Comparison of ENCODE assay signal across 22 cellular contexts in genomic region chr20:5551621-5552020, GRCh38. TPM values are rescaled to one million over a fixed set of nuclear protein-coding genes. Genes with fewer than 3 reads are reported as not detected.
DNase-seq lines count a peak whose midpoint lies in the region; ATAC-seq and TF ChIP-seq lines count a peak whose summit lies in the region.
"Had no signal": no experiment of that assay in that cellular context is flagged by ENCODE, and none has a peak within 500 bp of the region (broad histone marks: within the 10 kb centered on the region; RNA-seq: fewer than 3 reads in every experiment).

No MANE protein-coding gene starts in this region.

- no peak overlapping the region for H3K4me3 Mint-ChIP-seq in activated naive CD4-positive, alpha-beta T cell treated with anti-CD3 and anti-CD28 coated beads, Interleukin-2, amount 50 U/mL, for 24 hours
- no peak overlapping the region for H3K4me3 Mint-ChIP-seq in activated naive CD4-positive, alpha-beta T cell treated with anti-CD3 and anti-CD28 coated beads, Interleukin-2, amount 10 ng/mL, durations not matched to agents 7 days and 5 days
- no peak overlapping the region for H3K4me3 Mint-ChIP-seq in CD8-positive, alpha-beta T cell
- H3K4me3 Mint-ChIP-seq in central memory CD8-positive, alpha-beta T cell: no peak overlapping the region
- H3K4me3 Mint-ChIP-seq in memory B cell: no peak overlapping the region
- peak overlapping the region in 1 of 10 donors; percentile 4 for H3K4me3 Mint-ChIP-seq in naive thymus-derived CD8-positive, alpha-beta T cell
- H3K4me3 Mint-ChIP-seq: GM23338 had no signal

- peaks cover 27% of the 10 kb centered on the region for H3K36me3 ChIP-seq in CD8-positive, alpha-beta T cell (ENCODE audit: insufficient read depth, low read length)
- H3K36me3 ChIP-seq in SJCRH30: peaks cover 20% of the 10 kb centered on the region

- no peaks in the 10 kb centered on the region for H3K9me3 Mint-ChIP-seq in activated naive CD4-positive, alpha-beta T cell treated with anti-CD3 and anti-CD28 coated beads, Interleukin-2, amount 50 U/mL, for 24 hours
- no peaks in the 10 kb centered on the region for H3K9me3 Mint-ChIP-seq in activated naive CD4-positive, alpha-beta T cell treated with anti-CD3 and anti-CD28 coated beads, Interleukin-2, amount 10 ng/mL, durations not matched to agents 7 days and 5 days
- H3K9me3 Mint-ChIP-seq in CD8-positive, alpha-beta T cell: no peaks in the 10 kb centered on the region
- H3K9me3 Mint-ChIP-seq in central memory CD8-positive, alpha-beta T cell: no peaks in the 10 kb centered on the region
- no peaks in the 10 kb centered on the region for H3K9me3 Mint-ChIP-seq in memory B cell
- no peaks in the 10 kb centered on the region for H3K9me3 Mint-ChIP-seq in naive thymus-derived CD8-positive, alpha-beta T cell
- H3K9me3 Mint-ChIP-seq: GM23338 had no signal

- no peaks in the 10 kb centered on the region for H3K27me3 Mint-ChIP-seq in activated naive CD4-positive, alpha-beta T cell treated with anti-CD3 and anti-CD28 coated beads, Interleukin-2, amount 50 U/mL, for 24 hours
- no peaks in the 10 kb centered on the region for H3K27me3 Mint-ChIP-seq in activated naive CD4-positive, alpha-beta T cell treated with anti-CD3 and anti-CD28 coated beads, Interleukin-2, amount 10 ng/mL, durations not matched to agents 7 days and 5 days
- H3K27me3 Mint-ChIP-seq in CD8-positive, alpha-beta T cell (ENCODE audit: low read depth): no peaks in the 10 kb centered on the region
- no peaks in the 10 kb centered on the region for H3K27me3 Mint-ChIP-seq in central memory CD8-positive, alpha-beta T cell
- H3K27me3 Mint-ChIP-seq in memory B cell: no peaks in the 10 kb centered on the region
- H3K27me3 Mint-ChIP-seq in naive thymus-derived CD8-positive, alpha-beta T cell: no peaks in the 10 kb centered on the region

- H3K4me1 ChIP-seq in CD8-positive, alpha-beta T cell (ENCODE audit: insufficient read depth, low read length): no peaks in the 10 kb centered on the region
- peaks cover 4% of the 10 kb centered on the region; the same call in 1 of the 2 replicates for H3K4me1 ChIP-seq in SJCRH30

- peaks cover 26% of the 10 kb centered on the region for H3K4me1 Mint-ChIP-seq in activated naive CD4-positive, alpha-beta T cell treated with anti-CD3 and anti-CD28 coated beads, Interleukin-2, amount 50 U/mL, for 24 hours
- peaks cover 15% of the 10 kb centered on the region for H3K4me1 Mint-ChIP-seq in activated naive CD4-positive, alpha-beta T cell treated with anti-CD3 and anti-CD28 coated beads, Interleukin-2, amount 10 ng/mL, durations not matched to agents 7 days and 5 days
- H3K4me1 Mint-ChIP-seq in CD8-positive, alpha-beta T cell (ENCODE audit: low read depth): peaks cover 10% of the 10 kb centered on the region
- peaks cover 8% of the 10 kb centered on the region for H3K4me1 Mint-ChIP-seq in central memory CD8-positive, alpha-beta T cell
- H3K4me1 Mint-ChIP-seq in memory B cell: peaks cover 7% of the 10 kb centered on the region
- H3K4me1 Mint-ChIP-seq in naive thymus-derived CD8-positive, alpha-beta T cell: peaks cover 4 to 32% (median 12%) of the 10 kb centered on the region in 4 donors

- no peak overlapping the region for H3K27ac ChIP-seq in CD8-positive, alpha-beta T cell (ENCODE audit: low read depth, low read length)
- H3K27ac ChIP-seq in SJCRH30: no peak overlapping the region
- H3K27ac ChIP-seq: C4-2B, HL-60 had no signal

- POLR2A ChIA-PET in CD8-positive, alpha-beta T cell (lab: Charles Lee): interaction anchor here (1.4 kb wide), 1 partner anchor 16 kb away, joined by 4 read pairs; no protein-coding TSS in a partner anchor
- POLR2A ChIA-PET in naive thymus-derived CD8-positive, alpha-beta T cell (lab: Charles Lee): no interaction called here

- H3K27ac Mint-ChIP-seq in activated naive CD4-positive, alpha-beta T cell treated with anti-CD3 and anti-CD28 coated beads, Interleukin-2, amount 50 U/mL, for 24 hours: peak overlapping the region; percentile 6
- no peak overlapping the region for H3K27ac Mint-ChIP-seq in activated naive CD4-positive, alpha-beta T cell treated with anti-CD3 and anti-CD28 coated beads, Interleukin-2, amount 10 ng/mL, durations not matched to agents 7 days and 5 days
- H3K27ac Mint-ChIP-seq in CD8-positive, alpha-beta T cell: peak overlapping the region; percentile 4
- H3K27ac Mint-ChIP-seq in central memory CD8-positive, alpha-beta T cell (ENCODE audit: low read depth): peak overlapping the region; percentile 47
- peak overlapping the region; percentile 67 for H3K27ac Mint-ChIP-seq in memory B cell
- H3K27ac Mint-ChIP-seq in naive thymus-derived CD8-positive, alpha-beta T cell: peak overlapping the region in 2 of 10 donors; percentile 49 to 52
- H3K27ac Mint-ChIP-seq: GM23338 had no signal

- no peak overlapping the region for H3K4me3 ChIP-seq in CD8-positive, alpha-beta T cell (ENCODE audit: low read depth, low read length)
- H3K4me3 ChIP-seq in SJCRH30: no peak overlapping the region
- H3K4me3 ChIP-seq: GM23338, MG63 had no signal

- intact Hi-C loops in CD8-positive, alpha-beta T cell (cut with DNase I, micrococcal nuclease): no loop called here

- no peak for DNase-seq in activated naive CD4-positive, alpha-beta T cell treated with anti-CD3 and anti-CD28 coated beads, Interleukin-2, amount 10 ng/mL, durations not matched to agents 7 days and 5 days
- DNase-seq in CD8-positive, alpha-beta T cell: no peak
- no peak for DNase-seq in central memory CD8-positive, alpha-beta T cell (ENCODE audit: low spot score in 2 of 2)
- no peak for DNase-seq in memory B cell (ENCODE audit: low spot score in 2 of 2)
- no peak for DNase-seq in SJCRH30
- DNase-seq in naive thymus-derived CD8-positive, alpha-beta T cell: no peak
- no peak for DNase-seq in HT-29 (ENCODE audit: low spot score)
- DNase-seq: AML-193, GDM1, HCEC 1CT, IMR-90, Karpas-422, MG63, NCI-H1092, NCI-H1436 treated with DMSO at 0.1 percent for 48 hours, NCI-H2029, NCI-H345, NCI-H524 treated with DMSO at 0.1 percent for 48 hours had no signal

- peaks cover 19% of the 10 kb centered on the region for H3K36me3 Mint-ChIP-seq in activated naive CD4-positive, alpha-beta T cell treated with anti-CD3 and anti-CD28 coated beads, Interleukin-2, amount 50 U/mL, for 24 hours
- peaks cover 55% of the 10 kb centered on the region for H3K36me3 Mint-ChIP-seq in activated naive CD4-positive, alpha-beta T cell treated with anti-CD3 and anti-CD28 coated beads, Interleukin-2, amount 10 ng/mL, durations not matched to agents 7 days and 5 days
- peaks cover 78% of the 10 kb centered on the region for H3K36me3 Mint-ChIP-seq in CD8-positive, alpha-beta T cell
- peaks cover 61% of the 10 kb centered on the region for H3K36me3 Mint-ChIP-seq in central memory CD8-positive, alpha-beta T cell (ENCODE audit: insufficient read depth)
- peaks cover 44% of the 10 kb centered on the region for H3K36me3 Mint-ChIP-seq in memory B cell
- peaks cover 3 to 85% (median 19%) of the 10 kb centered on the region in 3 donors for H3K36me3 Mint-ChIP-seq in naive thymus-derived CD8-positive, alpha-beta T cell

- no peaks in the 10 kb centered on the region for H3K27me3 ChIP-seq in CD8-positive, alpha-beta T cell (ENCODE audit: insufficient read depth, low read length)
- H3K27me3 ChIP-seq in SJCRH30: no peaks in the 10 kb centered on the region
- H3K27me3 ChIP-seq: MG63 had no signal

- TF ChIP-seq CTCF in CD8-positive, alpha-beta T cell (IDR thresholded peaks at IDR 0.05): no peak

- H3K9me3 ChIP-seq in CD8-positive, alpha-beta T cell (ENCODE audit: low read length): no peaks in the 10 kb centered on the region
- no peaks in the 10 kb centered on the region for H3K9me3 ChIP-seq in SJCRH30 (replicated peaks)
- H3K9me3 ChIP-seq: MG63 had no signal

- CTCF ChIA-PET in activated naive CD4-positive, alpha-beta T cell treated with anti-CD3 and anti-CD28 coated beads, Interleukin-2, amount 10 ng/mL, durations not matched to agents 7 days and 5 days (lab: Charles Lee): interaction anchor here (1.7 to 3.1 kb wide), 2 partner anchors 9 to 22 kb away, joined by 4 to 14 read pairs; no protein-coding TSS in a partner anchor
- CTCF ChIA-PET in CD8-positive, alpha-beta T cell (lab: Charles Lee): interaction anchor here (3.5 to 5.2 kb wide), 2 partner anchors 23 to 237 kb away, joined by 12 to 24 read pairs; no protein-coding TSS in a partner anchor

- no peak for ATAC-seq in CD8-positive, alpha-beta T cell
- ATAC-seq in central memory CD8-positive, alpha-beta T cell (replicated peaks; ENCODE audit: extremely low read depth, poor library complexity, severe bottlenecking): no peak
- no peak for ATAC-seq in memory B cell (ENCODE audit: low read depth)
- no peak for ATAC-seq in naive thymus-derived CD8-positive, alpha-beta T cell
- ATAC-seq: GM23338 had no signal

RNA-seq across cellular contexts. Expression of gene GPCPD1, which starts 59.2 kb away (rescaled TPM):
- total RNA-seq in CD8-positive, alpha-beta T cell: 100 to 1,000 TPM; 185 to 191 TPM
- 15.5 and 19.7 TPM in 2 replicates for total RNA-seq in SJCRH30 (2014; rRNA removed; shearing (Covaris generic))
- 10 to 100 TPM; 70.9 to 72.5 TPM for total RNA-seq in naive thymus-derived CD8-positive, alpha-beta T cell
- polyA plus RNA-seq in naive thymus-derived CD8-positive, alpha-beta T cell: 10 to 100 TPM; 19.1 to 26.5 (median 25.9) TPM
- total RNA-seq in HT-29 (2014; rRNA removed; shearing (Covaris generic)): 3.1 and 7.5 TPM in 2 replicates
